In the genomic region with DNA sequence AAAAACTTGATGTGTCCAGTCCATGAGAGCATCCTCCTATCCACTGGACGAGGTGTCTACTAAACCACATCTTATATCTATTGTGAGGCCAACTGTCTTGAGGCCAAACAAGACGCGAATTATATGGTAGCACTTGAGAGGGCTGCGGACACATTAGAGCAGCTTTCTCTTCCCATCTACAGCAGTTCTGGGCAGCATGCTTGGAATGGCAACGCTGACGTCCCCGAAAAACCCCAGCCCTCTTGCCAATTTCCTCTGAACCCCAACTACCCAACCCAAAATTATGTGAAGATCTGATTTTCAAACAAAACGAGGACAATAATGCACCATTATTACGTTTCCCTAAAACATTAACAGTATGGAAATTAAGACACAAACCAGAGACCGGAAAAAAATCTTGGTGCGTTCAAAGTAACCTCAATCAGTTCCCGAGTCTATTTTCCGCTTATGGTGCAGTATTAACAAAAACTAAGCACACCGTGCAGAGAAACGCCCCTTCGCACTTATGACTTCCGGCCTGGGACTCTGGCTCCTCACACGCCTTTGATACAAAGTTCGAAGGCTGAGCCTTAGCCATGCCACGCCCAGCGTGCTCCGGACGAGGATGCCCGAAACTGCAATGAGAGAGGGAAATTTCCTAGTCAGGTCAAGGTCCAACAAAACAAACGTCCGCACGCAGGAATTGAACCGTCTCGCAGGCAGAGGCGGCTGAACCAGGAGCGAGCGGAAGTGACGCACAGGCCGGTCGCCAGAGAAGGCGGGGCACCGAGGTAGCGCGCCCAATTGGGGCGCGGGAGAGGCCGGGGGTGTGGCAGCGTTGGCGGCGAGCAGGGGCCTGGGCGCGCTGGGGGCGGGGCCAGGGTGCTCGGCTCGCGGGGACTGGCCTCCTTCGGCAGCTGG, we compare ENCODE assay signal across 8 cellular contexts. TPM values are rescaled to one million over a fixed set of nuclear protein-coding genes. Genes with fewer than 3 reads are reported as not detected.
DNase-seq lines count a peak whose midpoint lies in the region; ATAC-seq and TF ChIP-seq lines count a peak whose summit lies in the region.

No MANE protein-coding gene starts in this region.

- intact Hi-C loops in activated CD4-positive, alpha-beta memory T cell treated with anti-CD3 and anti-CD28 coated beads for 36 hours (cut with micrococcal nuclease), result loop anchor here (1.0 to 2.0 kb wide), 9 partner anchors 17 to 406 kb away; a partner anchor contains a TSS
- intact Hi-C loops in dorsolateral prefrontal cortex (cut with DNase I), result loop anchor here (1.0 to 5.0 kb wide), 3 partner anchors 54 to 86 kb away; a partner anchor contains a TSS

- CTCF ChIA-PET in activated CD4-positive, alpha-beta memory T cell treated with anti-CD3 and anti-CD28 coated beads for 36 hours (lab: Charles Lee), result interaction anchor here (1.2 to 5.8 kb wide), 7 partner anchors 8 to 285 kb away, joined by 3 to 118 read pairs (median 5); a partner anchor contains a TSS

- POLR2A ChIA-PET in activated CD4-positive, alpha-beta memory T cell treated with anti-CD3 and anti-CD28 coated beads for 36 hours (lab: Charles Lee), result interaction anchor here (2.6 kb wide), 1 partner anchor 55 kb away, joined by 10 read pairs; a partner anchor contains a TSS

- H3K27ac Mint-ChIP-seq in activated CD4-positive, alpha-beta memory T cell treated with anti-CD3 and anti-CD28 coated beads for 36 hours, result peak overlapping the region; percentile 98

- H3K4me1 ChIP-seq in liver (ENCODE audit: control insufficient read depth in 4 of 4, insufficient read depth in 4 of 4, low read length in 3 of 4), result peaks cover 2 to 14% (median 9%) of the 10 kb centered on the region in 4 donors

- TF ChIP-seq CTCF in dorsolateral prefrontal cortex (IDR thresholded peaks at IDR 0.05 in 54 of 56, conservative IDR thresholded peaks at IDR 0.05 in 2 of 56; ENCODE audit: low read depth in 1 of 56, partially characterized antibody in 56 of 56), result peak in 27 of 56 donors; percentile 2 to 56 (median 25)
- TF ChIP-seq CTCF in liver (IDR thresholded peaks at IDR 0.05; ENCODE audit: low read depth, low read length, missing input control), result no peak

- H3K4me3 Mint-ChIP-seq in activated CD4-positive, alpha-beta memory T cell treated with anti-CD3 and anti-CD28 coated beads for 36 hours, result peak overlapping the region; percentile 87

- H3K27ac ChIP-seq in dorsolateral prefrontal cortex (peak overlapping the region; percentile 83 to 99 (median 95)), liver (ENCODE audit: low read depth in 1 of 2, low read length in 2 of 2) (peak overlapping the region; percentile 97 to 100)

- no peaks in the 10 kb centered on the region for H3K36me3 Mint-ChIP-seq in activated CD4-positive, alpha-beta memory T cell treated with anti-CD3 and anti-CD28 coated beads for 36 hours

- peak overlapping the region; percentile 93 to 98 for H3K9ac ChIP-seq in liver (ENCODE audit: low read depth in 1 of 2, low read length in 2 of 2)

- H3K9me3 Mint-ChIP-seq in activated CD4-positive, alpha-beta memory T cell treated with anti-CD3 and anti-CD28 coated beads for 36 hours, result no peaks in the 10 kb centered on the region

- no peaks in the 10 kb centered on the region for H3K27me3 Mint-ChIP-seq in activated CD4-positive, alpha-beta memory T cell treated with anti-CD3 and anti-CD28 coated beads for 36 hours

- ATAC-seq in GM19452 (IDR thresholded peaks at IDR 0.05; ENCODE audit: unreplicated experiment), result peak; percentile 83
- ATAC-seq in HG03575 (IDR thresholded peaks at IDR 0.05; ENCODE audit: extremely low read depth, insufficient number of reproducible peaks, low FRiP score, unreplicated experiment), result peak; percentile 53

- under 1% methylated on average over 52 of the region's 52 CpGs for WGBS in liver

- DNase-seq in C1 segment of cervical spinal cord (lab: John Stamatoyannopoulos, UW), result peak; percentile 65 to 99 (median 96)
- DNase-seq in NCI-H82 (lab: John Stamatoyannopoulos, UW), result peak; percentile 96
- peak; percentile 98 for DNase-seq in activated CD4-positive, alpha-beta memory T cell treated with anti-CD3 and anti-CD28 coated beads for 36 hours
- DNase-seq in dorsolateral prefrontal cortex, result peak; percentile 93 to 99 (median 97)
- DNase-seq in stimulated activated CD4-positive, alpha-beta T cell treated with anti-CD3 and anti-CD28 coated beads, Interleukin-4, amount 100 ng/mL, for 1 hour, result peak; percentile 97

- H3K9me3 ChIP-seq in liver (ENCODE audit: control insufficient read depth in 4 of 4, low read length in 3 of 4), result no peaks in the 10 kb centered on the region

- peaks cover 32% of the 10 kb centered on the region for H3K4me1 Mint-ChIP-seq in activated CD4-positive, alpha-beta memory T cell treated with anti-CD3 and anti-CD28 coated beads for 36 hours (ENCODE audit: low read depth)

- H3K27me3 ChIP-seq in dorsolateral prefrontal cortex, result no peaks in the 10 kb centered on the region
- no peaks in the 10 kb centered on the region for H3K27me3 ChIP-seq in liver (ENCODE audit: control insufficient read depth in 4 of 4, insufficient read depth in 4 of 4, low read length in 3 of 4)

- peak; percentile 31 to 49 for TF ChIP-seq RAD21 in liver (IDR thresholded peaks at IDR 0.05)

- H3K36me3 ChIP-seq in liver (ENCODE audit: control insufficient read depth in 4 of 4, insufficient read depth in 3 of 4, low read depth in 1 of 4, low read length in 3 of 4), result no peaks in the 10 kb centered on the region

- H3K4me3 ChIP-seq in dorsolateral prefrontal cortex (peak overlapping the region; percentile 65 to 99 (median 94)), liver (ENCODE audit: low read depth in 1 of 3, low read length in 3 of 3) (peak overlapping the region; percentile 80 to 95 (median 95))

TF ChIP-seq in liver, 16 proteins besides CTCF, POLR2A, EP300 and RAD21 (continues in another document):
- TF ChIP-seq HNF4A (conservative IDR thresholded peaks at IDR 0.05) (peak; percentile 98 to 99), FOXA2 (IDR thresholded peaks at IDR 0.05) (peak; percentile 61), FOXA1 (IDR thresholded peaks at IDR 0.05) (peak; percentile 36), RXRA (IDR thresholded peaks at IDR 0.05) (peak; percentile 88), GABPA (IDR thresholded peaks at IDR 0.05 in 1 of 2, conservative IDR thresholded peaks at IDR 0.05 in 1 of 2) (peak; percentile 84 to 95), NR2F2 (IDR thresholded peaks at IDR 0.05) (peak; percentile 80), SP1 (IDR thresholded peaks at IDR 0.05) (peak; percentile 98), YY1 (IDR thresholded peaks at IDR 0.05) (peak; percentile 89), JUND (IDR thresholded peaks at IDR 0.05) (peak; percentile 81 to 83), EGR1 (IDR thresholded peaks at IDR 0.05; ENCODE audit: low read depth in 2 of 2) (peak; percentile 76 to 97)
- TF ChIP-seq, protein P1, sequence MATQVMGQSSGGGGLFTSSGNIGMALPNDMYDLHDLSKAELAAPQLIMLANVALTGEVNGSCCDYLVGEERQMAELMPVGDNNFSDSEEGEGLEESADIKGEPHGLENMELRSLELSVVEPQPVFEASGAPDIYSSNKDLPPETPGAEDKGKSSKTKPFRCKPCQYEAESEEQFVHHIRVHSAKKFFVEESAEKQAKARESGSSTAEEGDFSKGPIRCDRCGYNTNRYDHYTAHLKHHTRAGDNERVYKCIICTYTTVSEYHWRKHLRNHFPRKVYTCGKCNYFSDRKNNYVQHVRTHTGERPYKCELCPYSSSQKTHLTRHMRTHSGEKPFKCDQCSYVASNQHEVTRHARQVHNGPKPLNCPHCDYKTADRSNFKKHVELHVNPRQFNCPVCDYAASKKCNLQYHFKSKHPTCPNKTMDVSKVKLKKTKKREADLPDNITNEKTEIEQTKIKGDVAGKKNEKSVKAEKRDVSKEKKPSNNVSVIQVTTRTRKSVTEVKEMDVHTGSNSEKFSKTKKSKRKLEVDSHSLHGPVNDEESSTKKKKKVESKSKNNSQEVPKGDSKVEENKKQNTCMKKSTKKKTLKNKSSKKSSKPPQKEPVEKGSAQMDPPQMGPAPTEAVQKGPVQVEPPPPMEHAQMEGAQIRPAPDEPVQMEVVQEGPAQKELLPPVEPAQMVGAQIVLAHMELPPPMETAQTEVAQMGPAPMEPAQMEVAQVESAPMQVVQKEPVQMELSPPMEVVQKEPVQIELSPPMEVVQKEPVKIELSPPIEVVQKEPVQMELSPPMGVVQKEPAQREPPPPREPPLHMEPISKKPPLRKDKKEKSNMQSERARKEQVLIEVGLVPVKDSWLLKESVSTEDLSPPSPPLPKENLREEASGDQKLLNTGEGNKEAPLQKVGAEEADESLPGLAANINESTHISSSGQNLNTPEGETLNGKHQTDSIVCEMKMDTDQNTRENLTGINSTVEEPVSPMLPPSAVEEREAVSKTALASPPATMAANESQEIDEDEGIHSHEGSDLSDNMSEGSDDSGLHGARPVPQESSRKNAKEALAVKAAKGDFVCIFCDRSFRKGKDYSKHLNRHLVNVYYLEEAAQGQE (IDR thresholded peaks at IDR 0.05), result peak; percentile 80
- TF ChIP-seq, protein P2, sequence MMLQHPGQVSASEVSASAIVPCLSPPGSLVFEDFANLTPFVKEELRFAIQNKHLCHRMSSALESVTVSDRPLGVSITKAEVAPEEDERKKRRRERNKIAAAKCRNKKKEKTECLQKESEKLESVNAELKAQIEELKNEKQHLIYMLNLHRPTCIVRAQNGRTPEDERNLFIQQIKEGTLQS (IDR thresholded peaks at IDR 0.05), result peak; percentile 50
- TF ChIP-seq, protein P3, sequence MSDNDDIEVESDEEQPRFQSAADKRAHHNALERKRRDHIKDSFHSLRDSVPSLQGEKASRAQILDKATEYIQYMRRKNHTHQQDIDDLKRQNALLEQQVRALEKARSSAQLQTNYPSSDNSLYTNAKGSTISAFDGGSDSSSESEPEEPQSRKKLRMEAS (IDR thresholded peaks at IDR 0.05), result peak; percentile 100

RNA-seq across cellular contexts. Expression of a gene that starts 0.5 kb away (rescaled TPM):
- 10 to 100 TPM; 15.4 to 19.1 TPM for total RNA-seq in activated CD4-positive, alpha-beta memory T cell treated with anti-CD3 and anti-CD28 coated beads for 36 hours
- 10 to 100 TPM; 10.1 to 30.2 (median 21.8) TPM for total RNA-seq in dorsolateral prefrontal cortex
- 10 to 100 TPM in 1 of 2 donors, 1 to 10 TPM in 1; 7.6 to 14.7 TPM for total RNA-seq in liver
- polyA plus RNA-seq in liver, result 1 to 10 TPM; 7.6 to 8.0 TPM

RNA-seq across cellular contexts. Expression of a gene that starts 54.6 kb away (rescaled TPM):
- total RNA-seq in activated CD4-positive, alpha-beta memory T cell treated with anti-CD3 and anti-CD28 coated beads for 36 hours, result 10 to 100 TPM; 55.8 to 56.6 TPM
- total RNA-seq in dorsolateral prefrontal cortex, result 10 to 100 TPM in 5 of 120 experiments, 1 to 10 TPM in 115; 1.6 to 14.6 (median 5.8) TPM
- total RNA-seq in liver, result 1 to 10 TPM; 4.2 to 5.4 TPM
- polyA plus RNA-seq in liver, result 1 to 10 TPM; 4.6 to 6.3 TPM

Comparison
In these comparisons a context has a peak if more than half of its experiments do, and no peak if none do; other contexts are left out.
1. Peak in every context shown above with its lines: DNase-seq, ATAC-seq, H3K4me3 ChIP-seq and H3K27ac ChIP-seq.